ENCODE assay signal across 9 cellular contexts in genomic region chr14:74290415-74290814, GRCh38. TPM values are rescaled to one million over a fixed set of nuclear protein-coding genes. Genes with fewer than 3 reads are reported as not detected.
DNase-seq lines count a peak whose midpoint lies in the region; TF ChIP-seq lines count a peak whose summit lies in the region.
"Had no signal": no experiment of that assay in that cellular context is flagged by ENCODE, and none has a peak within 500 bp of the region (broad histone marks: within the 10 kb centered on the region; RNA-seq: fewer than 3 reads in every experiment).

No MANE protein-coding gene starts in this region.

- H3K36me3 ChIP-seq in mammary epithelial cell (ENCODE audit: insufficient read depth, low read length) (peaks cover 7% of the 10 kb centered on the region), prostate gland (peaks cover 7 to 13% of the 10 kb centered on the region in 2 donors)

- BruUV-seq in mammary epithelial cell (replicated peaks; lab: Mats Ljungman, UMichigan), result no TSS peak

- no peak overlapping the region for H3K4me3 Mint-ChIP-seq in progenitor cell of endocrine pancreas (ENCODE audit: low read depth)

- H3K9ac ChIP-seq in mammary epithelial cell (ENCODE audit: insufficient read depth, low read length), result no peak overlapping the region

- no peaks in the 10 kb centered on the region for H4K20me1 ChIP-seq in mammary epithelial cell (ENCODE audit: insufficient read depth, low read length)

- dilution Hi-C loops in mammary epithelial cell (cut with HindIII; ENCODE audit: low sequenced_read_pairs), result no loop called here

- no peak for TF ChIP-seq POLR2A in prostate gland (IDR thresholded peaks at IDR 0.05)

- no peak overlapping the region for H3K4me2 ChIP-seq in mammary epithelial cell (ENCODE audit: insufficient read depth, low read depth, low read length)

- peak; percentile 36 to 50 for TF ChIP-seq CTCF in mammary epithelial cell (conservative IDR thresholded peaks at IDR 0.05 in 1 of 2, IDR thresholded peaks at IDR 0.05 in 1 of 2; ENCODE audit: extremely low read depth in 1 of 2, insufficient read depth in 1 of 2, low read depth in 1 of 2, low read length in 2 of 2)
- peak; percentile 50 for TF ChIP-seq CTCF in progenitor cell of endocrine pancreas (IDR thresholded peaks at IDR 0.05; ENCODE audit: unreplicated experiment)
- TF ChIP-seq CTCF in prostate gland (IDR thresholded peaks at IDR 0.05), result no peak

- H3K36me3 Mint-ChIP-seq in progenitor cell of endocrine pancreas (ENCODE audit: insufficient read depth), result peaks cover 16% of the 10 kb centered on the region

- no peaks in the 10 kb centered on the region for H3K79me2 ChIP-seq in mammary epithelial cell (ENCODE audit: insufficient read depth, low read length)

- H3K27ac ChIP-seq in mammary epithelial cell (ENCODE audit: insufficient read depth, low read depth, low read length), result no peak overlapping the region
- no peak overlapping the region for H3K27ac ChIP-seq in prostate gland

- H3K9me3 Mint-ChIP-seq in progenitor cell of endocrine pancreas (ENCODE audit: low read depth), result no peaks in the 10 kb centered on the region

- in situ Hi-C loops in KBM-7 (cut with MboI; ENCODE audit: low pct_unique_long_range_greater_than_20kb, low sequenced_read_pairs), result no loop called here
- in situ Hi-C loops in mammary epithelial cell (cut with MboI; ENCODE audit: low sequenced_read_pairs in 2 of 2), result no loop called here

- H3K27me3 Mint-ChIP-seq in progenitor cell of endocrine pancreas, result no peaks in the 10 kb centered on the region

- H3K9me3 ChIP-seq in mammary epithelial cell (replicated peaks; ENCODE audit: insufficient read depth, low read length) (no peaks in the 10 kb centered on the region), prostate gland (no peaks in the 10 kb centered on the region)

- no peak overlapping the region for H2AFZ ChIP-seq in mammary epithelial cell (ENCODE audit: low read depth, low read length)

- H3K4me1 Mint-ChIP-seq in progenitor cell of endocrine pancreas (ENCODE audit: low read depth), result no peaks in the 10 kb centered on the region

- no peak overlapping the region for H3K27ac Mint-ChIP-seq in progenitor cell of endocrine pancreas

- intact Hi-C loops in mammary epithelial cell (cut with micrococcal nuclease), result no loop called here
- intact Hi-C loops in prostate gland (cut with DNase I), result no loop called here

- DNase-seq in NCI-H2227 (lab: John Stamatoyannopoulos, UW; ENCODE audit: unreplicated experiment) (peak; percentile 41), NCI-H2227 treated with DMSO at 0.1 percent for 48 hours (lab: John Stamatoyannopoulos, UW) (no peak), KBM-7 (peak; percentile 66), mammary epithelial cell (no peak), progenitor cell of endocrine pancreas (ENCODE audit: low spot score, unreplicated experiment) (no peak), NCI-H526 treated with DMSO at 0.1 percent for 48 hours (lab: John Stamatoyannopoulos, UW) (no peak), prostate gland (ENCODE audit: low spot score) (no peak)
- DNase-seq in stimulated activated CD4-positive, alpha-beta T cell treated with anti-CD3 and anti-CD28 coated beads, Interleukin-4, amount 100 ng/mL, for 24 hours, result no peak
- DNase-seq: DMS79 had no signal

- H3K27me3 ChIP-seq in mammary epithelial cell (ENCODE audit: insufficient read depth, low read length) (no peaks in the 10 kb centered on the region), prostate gland (replicated peaks; ENCODE audit: insufficient read depth) (no peaks in the 10 kb centered on the region)

- WGBS in mammary epithelial cell (ENCODE audit: low coverage, missing lambda C conversion rate), result 49% methylated on average over 5 of the region's 7 CpGs
- WGBS in prostate gland, result 72% methylated on average over 7 of the region's 7 CpGs

- H3K4me1 ChIP-seq in mammary epithelial cell (ENCODE audit: insufficient read depth, low read length) (no peaks in the 10 kb centered on the region), prostate gland (replicated peaks) (no peaks in the 10 kb centered on the region)

- CTCF ChIA-PET in mammary epithelial cell (lab: Charles Lee; ENCODE audit: low non-redundant PET), result no interaction called here

- no peak overlapping the region for H3K4me3 ChIP-seq in mammary epithelial cell (replicated peaks in 1 of 3; ENCODE audit: insufficient read depth in 1 of 3, low read depth in 2 of 3, low read length in 3 of 3)
- no peak overlapping the region for H3K4me3 ChIP-seq in prostate gland

RNA-seq across cellular contexts. Expression of gene ABCD4, which starts 12.3 kb away (rescaled TPM):
- 10 to 100 TPM; 30.1 to 31.0 TPM for total RNA-seq in mammary epithelial cell
- 13.2 TPM for polyA plus RNA-seq in mammary epithelial cell
- polyA minus RNA-seq in mammary epithelial cell, result 27.0 TPM
- 155 and 158 TPM in 2 replicates for total RNA-seq in progenitor cell of endocrine pancreas
- 10 to 100 TPM; 33.4 to 77.3 TPM for total RNA-seq in prostate gland

RNA-seq across cellular contexts. Expression of gene VSX2, which starts 51.2 kb away (rescaled TPM):
- total RNA-seq in mammary epithelial cell (not detected), progenitor cell of endocrine pancreas (not detected in 2 replicates), prostate gland (not detected)
- polyA plus RNA-seq in mammary epithelial cell, result not detected
- polyA minus RNA-seq in mammary epithelial cell, result not detected

RNA-seq across cellular contexts. Expression of gene VRTN, which starts 57.9 kb away (rescaled TPM):
- total RNA-seq in mammary epithelial cell (not detected), progenitor cell of endocrine pancreas (1.2 and 1.5 TPM in 2 replicates), prostate gland (under 1 TPM in 1 of 2 donors, not detected in 1; 0.34 TPM)
- polyA plus RNA-seq in mammary epithelial cell, result not detected
- not detected for polyA minus RNA-seq in mammary epithelial cell

Comparison
In these comparisons a context has a peak if more than half of its experiments do, and no peak if none do; other contexts are left out.
1. DNase-seq: peak in NCI-H2227 (single experiment) and KBM-7 (single experiment); none in NCI-H2227 treated with DMSO at 0.1 percent for 48 hours (single experiment), mammary epithelial cell (single experiment), progenitor cell of endocrine pancreas (single experiment), NCI-H526 treated with DMSO at 0.1 percent for 48 hours (single experiment), stimulated activated CD4-positive, alpha-beta T cell treated with anti-CD3 and anti-CD28 coated beads, Interleukin-4, amount 100 ng/mL, for 24 hours (single experiment) and prostate gland (single experiment).
2. CTCF ChIP-seq: peak in mammary epithelial cell (2 of 2) and progenitor cell of endocrine pancreas (single experiment); none in prostate gland (0 of 4).